20 cellular contexts compared by ENCODE assay signal in genomic region chr11:1967641-1968225, GRCh38. TPM values are rescaled to one million over a fixed set of nuclear protein-coding genes. Genes with fewer than 3 reads are reported as not detected.
"Had no signal": no experiment of that assay in that cellular context is flagged by ENCODE, and none has a peak within 500 bp of the region (broad histone marks: within the 10 kb centered on the region; RNA-seq: fewer than 3 reads in every experiment).

No MANE protein-coding gene starts in this region.

- H3K4me3 Mint-ChIP-seq: activated naive CD4-positive, alpha-beta T cell treated with anti-CD3 and anti-CD28 coated beads, Interleukin-2, amount 10 ng/mL, durations not matched to agents 7 days and 5 days; activated T-cell treated with anti-CD3 and anti-CD28 coated beads, Interleukin-2, amount 50 U/mL, for 4 hours; immature natural killer cell; nephron; T-helper 1 cell treated with Interleukin-12 subunit alpha and Interleukin-12 subunit beta and Interleukin-4 antibody, amounts not matched to agents 30 μg/mL and 1 μg/mL, for 36 hours had no signal

- H3K4me1 Mint-ChIP-seq: activated naive CD4-positive, alpha-beta T cell treated with anti-CD3 and anti-CD28 coated beads, Interleukin-2, amount 10 ng/mL, durations not matched to agents 7 days and 5 days; immature natural killer cell; nephron had no signal

- H3K79me2 ChIP-seq: parathyroid adenoma had no signal

- H3K9me3 ChIP-seq: neutrophil, upper lobe of right lung had no signal

- H3K27ac Mint-ChIP-seq: activated naive CD4-positive, alpha-beta T cell treated with anti-CD3 and anti-CD28 coated beads, Interleukin-2, amount 10 ng/mL, durations not matched to agents 7 days and 5 days; immature natural killer cell; nephron; T-helper 1 cell treated with Interleukin-12 subunit alpha and Interleukin-12 subunit beta and Interleukin-4 antibody, amounts not matched to agents 30 μg/mL and 1 μg/mL, for 36 hours had no signal

- H3K36me3 Mint-ChIP-seq: activated naive CD4-positive, alpha-beta T cell treated with anti-CD3 and anti-CD28 coated beads, Interleukin-2, amount 10 ng/mL, durations not matched to agents 7 days and 5 days; immature natural killer cell had no signal

- H3K9me3 Mint-ChIP-seq: activated naive CD4-positive, alpha-beta T cell treated with anti-CD3 and anti-CD28 coated beads, Interleukin-2, amount 10 ng/mL, durations not matched to agents 7 days and 5 days; activated T-cell treated with anti-CD3 and anti-CD28 coated beads, Interleukin-2, amount 50 U/mL, for 4 hours; immature natural killer cell; nephron; T-helper 1 cell treated with Interleukin-12 subunit alpha and Interleukin-12 subunit beta and Interleukin-4 antibody, amounts not matched to agents 30 μg/mL and 1 μg/mL, for 36 hours had no signal

- H3K27me3 ChIP-seq: neutrophil, upper lobe of right lung had no signal

- DNase-seq: activated CD4-positive, alpha-beta T cell treated with anti-CD3 and anti-CD28 coated beads for 4 hours; activated CD4-positive, alpha-beta T cell treated with anti-CD3 and anti-CD28 coated beads, Interleukin-2, amount 50 U/mL, for 48 hours; activated CD4-positive, CD25-positive, alpha-beta regulatory T cell; activated CD8-positive, alpha-beta memory T cell treated with anti-CD3 and anti-CD28 coated beads, Interleukin-2, amount 50 U/mL, for 48 hours; activated naive CD4-positive, alpha-beta T cell treated with anti-CD3 and anti-CD28 coated beads, Interleukin-2, amount 10 ng/mL, durations not matched to agents 7 days and 5 days; activated T-cell treated with anti-CD3 and anti-CD28 coated beads, Interleukin-2, amount 50 U/mL, for 4 hours; immature natural killer cell; kidney glomerular epithelial cell; stimulated activated CD4-positive, alpha-beta T cell treated with anti-CD3 and anti-CD28 coated beads, Interleukin-12 subunit alpha, Interleukin-12 subunit beta, amount 100 ng/mL, for 4 hours; stimulated activated CD4-positive, alpha-beta T cell treated with anti-CD3 and anti-CD28 coated beads, Interleukin-4, amount 100 ng/mL, for 4 hours; stimulated activated naive CD8-positive, alpha-beta T cell treated with anti-CD3 and anti-CD28 coated beads, Interleukin-15, Interleukin-2, amounts not matched to agents 100 U/mL and 50 U/mL, for 24 hours; T1000; upper lobe of right lung had no signal

- ATAC-seq: activated T-cell treated with anti-CD3 and anti-CD28 coated beads, Interleukin-2, amount 50 U/mL, for 4 hours; stimulated activated naive CD8-positive, alpha-beta T cell treated with anti-CD3 and anti-CD28 coated beads, Interleukin-15, Interleukin-2, amounts not matched to agents 100 U/mL and 50 U/mL, for 24 hours had no signal

- H3K9ac ChIP-seq: parathyroid adenoma had no signal

- H2AFZ ChIP-seq: parathyroid adenoma had no signal

- H3K36me3 ChIP-seq: neutrophil, upper lobe of right lung had no signal

- H3K27ac ChIP-seq: neutrophil, parathyroid adenoma, upper lobe of right lung had no signal

- H3K4me3 ChIP-seq: upper lobe of right lung had no signal

- H3K27me3 Mint-ChIP-seq: activated naive CD4-positive, alpha-beta T cell treated with anti-CD3 and anti-CD28 coated beads, Interleukin-2, amount 10 ng/mL, durations not matched to agents 7 days and 5 days had no signal

- H3K4me1 ChIP-seq: parathyroid adenoma, upper lobe of right lung had no signal

RNA-seq across cellular contexts. Expression of gene H19, which starts 29.9 kb away (rescaled TPM):
- total RNA-seq: activated CD8-positive, alpha-beta memory T cell treated with anti-CD3 and anti-CD28 coated beads for 36 hours had no signal
- polyA plus RNA-seq: immature natural killer cell had no signal

RNA-seq across cellular contexts. Expression of gene TNNT3, which starts 48.2 kb away (rescaled TPM):
- total RNA-seq: activated T-cell treated with anti-CD3 and anti-CD28 coated beads, Interleukin-2, amount 50 U/mL, for 4 hours; epithelial cell of proximal tubule; fibroblast of villous mesenchyme had no signal
- polyA plus RNA-seq: immature natural killer cell had no signal
